Comparison of ENCODE assay signal across 10 cellular contexts in the genomic region with DNA sequence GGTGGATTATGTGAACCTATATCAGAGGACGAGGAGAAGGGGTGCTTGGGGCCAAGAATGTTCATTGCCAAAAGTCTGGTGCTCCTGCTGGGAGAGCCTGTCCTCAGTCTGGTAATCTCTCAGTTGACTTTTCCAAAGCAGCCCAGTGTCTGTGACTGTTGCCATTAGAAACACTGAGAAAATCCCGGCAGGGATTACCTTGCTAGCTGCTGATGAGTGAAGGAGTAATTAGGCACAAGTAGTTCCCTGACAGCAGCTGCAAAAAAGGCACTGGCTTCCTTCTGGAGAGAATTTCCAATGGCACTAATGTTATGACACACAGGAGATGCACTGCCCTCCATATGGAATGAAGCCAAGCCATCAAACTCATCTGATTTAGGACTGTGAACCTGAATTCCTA.
"Had no signal": no experiment of that assay in that cellular context is flagged by ENCODE, and none has a peak within 500 bp of the region (broad histone marks: within the 10 kb centered on the region; RNA-seq: fewer than 3 reads in every experiment).

No MANE protein-coding gene starts in this region.

- ATAC-seq: esophagus mucosa, natural killer cell had no signal

- DNase-seq: activated CD4-positive, alpha-beta T cell treated with anti-CD3 and anti-CD28 coated beads, Interleukin-2, amount 50 U/mL, for 4 hours; activated CD4-positive, CD25-positive, alpha-beta regulatory T cell treated with anti-CD3 and anti-CD28 coated beads, Interleukin-2, amount 50 U/mL, for 72 hours; activated gamma-delta T cell; activated naive CD8-positive, alpha-beta T cell treated with anti-CD3 and anti-CD28 coated beads for 36 hours; activated T-cell treated with anti-CD3 and anti-CD28 coated beads, Interleukin-2, amount 50 U/mL, for 48 hours; cerebellar nuclear complex; natural killer cell; stimulated activated CD4-positive, alpha-beta T cell treated with anti-CD3 and anti-CD28 coated beads, Interleukin-2, amount 100 ng/mL, for 48 hours; stimulated activated naive CD4-positive, alpha-beta T cell treated with Interleukin-2 at 50 U/mL for 16 hours had no signal
